In the genomic region with DNA sequence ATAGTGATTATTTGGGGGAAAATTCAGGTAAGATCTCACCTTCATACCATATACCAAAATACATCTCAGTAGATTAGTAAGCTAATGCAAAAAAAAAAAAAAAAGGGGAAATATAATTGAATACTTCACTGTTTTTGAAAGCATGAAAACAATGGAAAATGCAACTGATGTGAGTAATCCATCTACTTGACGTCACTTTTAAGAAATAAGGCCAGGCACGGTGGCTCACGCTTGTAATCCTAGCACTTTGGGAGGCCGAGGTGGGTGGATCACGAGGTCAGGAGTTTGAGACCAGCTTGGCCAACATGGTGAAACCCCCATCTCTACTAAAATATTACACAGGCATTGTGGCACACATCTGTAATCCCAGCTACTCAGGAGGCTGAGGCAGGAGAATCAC, we compare ENCODE assay signal across 13 cellular contexts. TPM values are rescaled to one million over a fixed set of nuclear protein-coding genes. Genes with fewer than 3 reads are reported as not detected.
DNase-seq lines count a peak whose midpoint lies in the region; ATAC-seq and TF ChIP-seq lines count a peak whose summit lies in the region.
"Not testable (repeated sequence)": the region's sequence is repeated elsewhere in the genome, so short reads cannot be mapped to it uniquely, and the experiment has no call there.
"Had no signal": no experiment of that assay in that cellular context is flagged by ENCODE, and none has a peak within 500 bp of the region (broad histone marks: within the 10 kb centered on the region; RNA-seq: fewer than 3 reads in every experiment).

No MANE protein-coding gene starts in this region.

- not testable (repeated sequence) for H3K27ac ChIP-seq in osteoblast (ENCODE audit: low read depth, low read length)

- not testable (repeated sequence) for TF ChIP-seq CTCF in WTC11 (IDR thresholded peaks at IDR 0.05); MCF 10A (IDR thresholded peaks at IDR 0.05; ENCODE audit: unreplicated experiment); fibroblast of mammary gland (conservative IDR thresholded peaks at IDR 0.05; ENCODE audit: control insufficient read depth, insufficient read depth, low read depth, low read length); glutamatergic neuron (IDR thresholded peaks at IDR 0.05; ENCODE audit: partially characterized antibody, unreplicated experiment); osteoblast (IDR thresholded peaks at IDR 0.05; ENCODE audit: extremely low read depth, low read depth, low read length); progenitor cell of endocrine pancreas (IDR thresholded peaks at IDR 0.05; ENCODE audit: unreplicated experiment)

- ATAC-seq in WTC11, result not testable (repeated sequence)

- H3K36me3 Mint-ChIP-seq in WTC11; MCF 10A (ENCODE audit: insufficient read depth, unreplicated experiment); glutamatergic neuron (ENCODE audit: unreplicated experiment); progenitor cell of endocrine pancreas (ENCODE audit: insufficient read depth): not testable (repeated sequence)

- not testable (repeated sequence) for H3K79me2 ChIP-seq in osteoblast (ENCODE audit: insufficient read depth, low read length)

- not testable (repeated sequence) for H3K4me3 Mint-ChIP-seq in WTC11; MCF 10A (ENCODE audit: unreplicated experiment); glutamatergic neuron (ENCODE audit: unreplicated experiment); progenitor cell of endocrine pancreas (ENCODE audit: low read depth)

- H3K27ac Mint-ChIP-seq in WTC11 (peak overlapping the region; percentile 34; the same call in 1 of the 2 replicates), glutamatergic neuron (ENCODE audit: unreplicated experiment) (peak overlapping the region; percentile 29), progenitor cell of endocrine pancreas (peak overlapping the region; percentile 38)
- not testable (repeated sequence) for H3K27ac Mint-ChIP-seq in MCF 10A (ENCODE audit: low read depth, unreplicated experiment)

- BruUV-seq in MCF 10A (replicated peaks; lab: Mats Ljungman, UMichigan), result TSS peak; percentile 2

- H3K4me3 ChIP-seq in fibroblast of mammary gland (ENCODE audit: control insufficient read depth, low read depth, low read length); osteoblast (ENCODE audit: insufficient read depth, low read length): not testable (repeated sequence)

- not testable (repeated sequence) for H3K9me3 Mint-ChIP-seq in WTC11; MCF 10A (ENCODE audit: unreplicated experiment); glutamatergic neuron (ENCODE audit: unreplicated experiment); progenitor cell of endocrine pancreas (ENCODE audit: low read depth)

- H3K27me3 ChIP-seq in osteoblast (ENCODE audit: insufficient read depth, low read length), result not testable (repeated sequence)

- H3K27me3 Mint-ChIP-seq in WTC11 (ENCODE audit: low read depth); MCF 10A (ENCODE audit: insufficient read depth, unreplicated experiment); glutamatergic neuron (ENCODE audit: unreplicated experiment); progenitor cell of endocrine pancreas: not testable (repeated sequence)

- H3K4me1 Mint-ChIP-seq in WTC11; MCF 10A (ENCODE audit: insufficient read depth, unreplicated experiment); glutamatergic neuron (ENCODE audit: low read depth, unreplicated experiment); progenitor cell of endocrine pancreas (ENCODE audit: low read depth): not testable (repeated sequence)

- CTCF ChIA-PET in WTC11 (lab: Charles Lee), result interaction anchor here (1.2 to 1.9 kb wide), 5 partner anchors 11 to 29 kb away, joined by 3 to 13 read pairs (median 5); no protein-coding TSS in a partner anchor
- CTCF ChIA-PET in MCF 10A (lab: Yijun Ruan, JAX), result interaction anchor here (1.0 to 8.7 kb wide), 4 partner anchors 14 to 387 kb away, joined by 4 to 79 read pairs (median 6); no protein-coding TSS in a partner anchor

- peaks cover 20% of the 10 kb centered on the region for H4K20me1 ChIP-seq in osteoblast (ENCODE audit: insufficient read depth, low read length)

- not testable (repeated sequence) for H3K4me1 ChIP-seq in osteoblast (ENCODE audit: insufficient read depth, low read length)

- POLR2A ChIA-PET in WTC11 (lab: Charles Lee), result interaction anchor here (0.9 kb wide), 1 partner anchor 14 kb away, joined by 3 read pairs; no protein-coding TSS in a partner anchor
- POLR2A ChIA-PET in MCF 10A (lab: Yijun Ruan, JAX), result interaction anchor here (0.6 kb wide), 1 partner anchor 9 kb away, joined by 3 read pairs; no protein-coding TSS in a partner anchor

- not testable (repeated sequence) for H3K9me3 ChIP-seq in osteoblast (ENCODE audit: low read depth, low read length)

- peaks cover 23% of the 10 kb centered on the region for H3K36me3 ChIP-seq in osteoblast (ENCODE audit: insufficient read depth, low read length)

- H3K4me2 ChIP-seq in osteoblast (ENCODE audit: insufficient read depth, low read length), result not testable (repeated sequence)

- not testable (repeated sequence) for H2AFZ ChIP-seq in osteoblast (ENCODE audit: low read length)

- intact Hi-C loops in MCF 10A (cut with micrococcal nuclease), result not testable (repeated sequence)

- DNase-seq in WTC11 (ENCODE audit: low spot score); MCF 10A (ENCODE audit: unreplicated experiment); glutamatergic neuron; progenitor cell of endocrine pancreas (ENCODE audit: low spot score, unreplicated experiment): not testable (repeated sequence)
- DNase-seq in dermis blood vessel endothelial cell (peak; percentile 46), fibroblast of mammary gland (ENCODE audit: low read depth) (peak; percentile 16), osteoblast (ENCODE audit: insufficient read length, low spot score, missing footprints) (peak; percentile 10)

RNA-seq across cellular contexts. Expression of gene LHX4, which starts 27.5 kb away (rescaled TPM):
- total RNA-seq in WTC11 (2021) (7.7 to 19.2 TPM (median 9.2 TPM) in 3 replicates), MCF 10A (2022) (0.07 TPM in 1 of 2 replicates, not detected in the other), dermis blood vessel endothelial cell (not detected in 2 replicates), glutamatergic neuron (ENCODE audit: unreplicated experiment) (2.1 TPM), osteoblast (not detected in 2 replicates), progenitor cell of endocrine pancreas (0.55 and 0.62 TPM in 2 replicates)
- total RNA-seq: A673; CD4-positive, alpha-beta memory T cell; CD4-positive, CD25-positive, alpha-beta regulatory T cell; CD8-positive, alpha-beta memory T cell; G401; GM12878 had no signal

RNA-seq across cellular contexts. Expression of gene QSOX1, which starts 47.9 kb away (rescaled TPM):
- 135 to 147 TPM (median 136 TPM) in 3 replicates for total RNA-seq in WTC11 (2021)
- 309 and 464 TPM in 2 replicates for total RNA-seq in MCF 10A (2022)
- 100 and 121 TPM in 2 replicates for total RNA-seq in dermis blood vessel endothelial cell
- 46.1 TPM for total RNA-seq in glutamatergic neuron (ENCODE audit: unreplicated experiment)
- total RNA-seq in osteoblast, result 270 and 373 TPM in 2 replicates
- 215 and 221 TPM in 2 replicates for total RNA-seq in progenitor cell of endocrine pancreas
